Comparison of ENCODE assay signal across 14 cellular contexts in genomic region chr1:1954831-1955441, GRCh38. TPM values are rescaled to one million over a fixed set of nuclear protein-coding genes. Genes with fewer than 3 reads are reported as not detected.
DNase-seq lines count a peak whose midpoint lies in the region; ATAC-seq and TF ChIP-seq lines count a peak whose summit lies in the region.
"Had no signal": no experiment of that assay in that cellular context is flagged by ENCODE, and none has a peak within 500 bp of the region (broad histone marks: within the 10 kb centered on the region; RNA-seq: fewer than 3 reads in every experiment).

No MANE protein-coding gene starts in this region.

- no peak for ATAC-seq in Right ventricle myocardium inferior
- ATAC-seq in Right ventricle myocardium superior (ENCODE audit: poor library complexity): no peak
- ATAC-seq in effector memory CD8-positive, alpha-beta T cell (replicated peaks): peak; percentile 26
- no peak for ATAC-seq in upper lobe of right lung
- no peak for ATAC-seq in HG02938 (IDR thresholded peaks at IDR 0.05; ENCODE audit: unreplicated experiment)
- ATAC-seq: gastrocnemius medialis had no signal

- H3K9me3 Mint-ChIP-seq in effector memory CD8-positive, alpha-beta T cell: peaks cover 0 to 1% of the 10 kb centered on the region in 2 donors
- peaks cover 0 to 11% (median 4%) of the 10 kb centered on the region in 8 donors for H3K9me3 Mint-ChIP-seq in CD4-positive, alpha-beta memory T cell

- peak; percentile 5 for TF ChIP-seq CTCF in upper lobe of right lung (IDR thresholded peaks at IDR 0.05)

- no peaks in the 10 kb centered on the region for H3K27me3 ChIP-seq in upper lobe of right lung
- peaks cover 7% of the 10 kb centered on the region for H3K27me3 ChIP-seq in CD4-positive, alpha-beta memory T cell (ENCODE audit: insufficient read depth, low read length)

- H3K4me1 ChIP-seq in upper lobe of right lung: no peaks in the 10 kb centered on the region
- H3K4me1 ChIP-seq in CD4-positive, alpha-beta memory T cell (ENCODE audit: insufficient read depth, low read length): no peaks in the 10 kb centered on the region
- H3K4me1 ChIP-seq: gastrocnemius medialis had no signal

- H3K27ac ChIP-seq in upper lobe of right lung: no peak overlapping the region
- no peak overlapping the region for H3K27ac ChIP-seq in CD4-positive, alpha-beta memory T cell (ENCODE audit: low read depth, low read length)
- H3K27ac ChIP-seq: gastrocnemius medialis, left ventricle myocardium inferior had no signal

- no peaks in the 10 kb centered on the region for H3K9me3 ChIP-seq in upper lobe of right lung
- no peaks in the 10 kb centered on the region for H3K9me3 ChIP-seq in CD4-positive, alpha-beta memory T cell (ENCODE audit: control insufficient read depth in 1 of 2, low read length in 2 of 2)
- H3K9me3 ChIP-seq: gastrocnemius medialis, left ventricle myocardium inferior had no signal

- no peak overlapping the region for H3K4me3 Mint-ChIP-seq in effector memory CD8-positive, alpha-beta T cell
- no peak overlapping the region for H3K4me3 Mint-ChIP-seq in CD4-positive, alpha-beta memory T cell
- H3K4me3 Mint-ChIP-seq: dendritic cell treated with granulocyte-macrophage colony-stimulating factor and Interleukin-4, amounts not matched to agents 40 ng/mL and 50 ng/mL, for 4 days had no signal

- CTCF ChIA-PET in CD4-positive, alpha-beta memory T cell (lab: Charles Lee; ENCODE audit: partially characterized antibody): interaction anchor here (1.3 kb wide), 1 partner anchor 90 kb away, joined by 4 read pairs; no protein-coding TSS in a partner anchor

- H3K4me1 Mint-ChIP-seq in effector memory CD8-positive, alpha-beta T cell (ENCODE audit: low read depth in 2 of 2): peaks cover 0 to 2% of the 10 kb centered on the region in 2 donors
- peaks cover 0 to 8% (median 0%) of the 10 kb centered on the region in 4 donors for H3K4me1 Mint-ChIP-seq in CD4-positive, alpha-beta memory T cell

- peaks cover 22 to 67% of the 10 kb centered on the region in 2 donors for H3K27me3 Mint-ChIP-seq in effector memory CD8-positive, alpha-beta T cell
- peaks cover 10% of the 10 kb centered on the region in 2 donors for H3K27me3 Mint-ChIP-seq in CD4-positive, alpha-beta memory T cell

- intact Hi-C loops in Right ventricle myocardium inferior (cut with DNase I): loop anchor here (10.0 kb wide), 1 partner anchor 220 kb away; no protein-coding TSS in a partner anchor
- intact Hi-C loops in Right ventricle myocardium superior (cut with DNase I): no loop called here
- intact Hi-C loops in upper lobe of right lung (cut with DNase I): no loop called here
- intact Hi-C loops in CD4-positive, alpha-beta memory T cell (cut with micrococcal nuclease): no loop called here

- peak overlapping the region; percentile 58 to 88 for H3K27ac Mint-ChIP-seq in effector memory CD8-positive, alpha-beta T cell
- H3K27ac Mint-ChIP-seq in CD4-positive, alpha-beta memory T cell: peak overlapping the region in 1 of 7 donors; percentile 81
- H3K27ac Mint-ChIP-seq: dendritic cell treated with granulocyte-macrophage colony-stimulating factor and Interleukin-4, amounts not matched to agents 40 ng/mL and 50 ng/mL, for 4 days had no signal

- H3K36me3 ChIP-seq in upper lobe of right lung: no peaks in the 10 kb centered on the region
- no peaks in the 10 kb centered on the region for H3K36me3 ChIP-seq in CD4-positive, alpha-beta memory T cell (ENCODE audit: insufficient read depth, low read length)
- H3K36me3 ChIP-seq: gastrocnemius medialis, left ventricle myocardium inferior had no signal

- no peak overlapping the region for H3K4me3 ChIP-seq in upper lobe of right lung
- no peak overlapping the region for H3K4me3 ChIP-seq in CD4-positive, alpha-beta memory T cell (ENCODE audit: low read length in 2 of 2)
- H3K4me3 ChIP-seq: gastrocnemius medialis, left ventricle myocardium inferior had no signal

- H3K36me3 Mint-ChIP-seq in effector memory CD8-positive, alpha-beta T cell (ENCODE audit: insufficient read depth): peaks cover 3% of the 10 kb centered on the region
- no peaks in the 10 kb centered on the region for H3K36me3 Mint-ChIP-seq in CD4-positive, alpha-beta memory T cell

- peak; percentile 60 for DNase-seq in Right ventricle myocardium inferior (ENCODE audit: missing footprints)
- DNase-seq in Right ventricle myocardium superior: no peak
- peak; percentile 41 for DNase-seq in NAMALWA (ENCODE audit: low spot score)
- DNase-seq in effector memory CD8-positive, alpha-beta T cell: peak in 1 of 3 experiments; percentile 16
- DNase-seq in upper lobe of right lung: no peak
- DNase-seq in CD4-positive, alpha-beta memory T cell: no peak
- DNase-seq in retina: no peak
- DNase-seq: gastrocnemius medialis, left ventricle myocardium inferior, NCI-H2029, nucleus accumbens, substantia nigra had no signal

- POLR2A ChIA-PET in CD4-positive, alpha-beta memory T cell (lab: Charles Lee; ENCODE audit: partially characterized antibody): no interaction called here

RNA-seq across cellular contexts. Expression of gene TMEM52, which starts 35.9 kb away (rescaled TPM):
- total RNA-seq in Right ventricle myocardium inferior (1.2 TPM), Right ventricle myocardium superior (2.1 TPM), upper lobe of right lung (1.5 TPM)
- total RNA-seq in CD4-positive, alpha-beta memory T cell: under 1 TPM in 1 of 2 experiments, not detected in 1; 0.55 TPM
- polyA plus RNA-seq in CD4-positive, alpha-beta memory T cell: not detected

RNA-seq across cellular contexts. Expression of gene CALML6, which starts 39.9 kb away (rescaled TPM):
- total RNA-seq in Right ventricle myocardium inferior (not detected), Right ventricle myocardium superior (not detected), upper lobe of right lung (0.90 TPM)
- total RNA-seq in CD4-positive, alpha-beta memory T cell: under 1 TPM; 0.44 to 0.78 TPM
- polyA plus RNA-seq in CD4-positive, alpha-beta memory T cell: not detected
- total RNA-seq: left ventricle myocardium inferior had no signal

RNA-seq across cellular contexts. Expression of gene CFAP74, which starts 48.6 kb away (rescaled TPM):
- not detected for total RNA-seq in Right ventricle myocardium inferior
- not detected for total RNA-seq in Right ventricle myocardium superior
- 0.35 TPM for total RNA-seq in upper lobe of right lung
- not detected for total RNA-seq in CD4-positive, alpha-beta memory T cell
- polyA plus RNA-seq in CD4-positive, alpha-beta memory T cell: not detected
- total RNA-seq: gastrocnemius medialis, left ventricle myocardium inferior had no signal

Comparison
In these comparisons a context has a peak if more than half of its experiments do, and no peak if none do; other contexts are left out.
1. DNase-seq: peak in Right ventricle myocardium inferior (single experiment) and NAMALWA (single experiment); none in Right ventricle myocardium superior (single experiment), upper lobe of right lung (single experiment), CD4-positive, alpha-beta memory T cell (0 of 5) and retina (single experiment).